In genomic region chr1:210912752-210913151, GRCh38 we compare ENCODE assay signal across 8 cellular contexts.
"Had no signal": no experiment of that assay in that cellular context is flagged by ENCODE, and none has a peak within 500 bp of the region (broad histone marks: within the 10 kb centered on the region; RNA-seq: fewer than 3 reads in every experiment).

No MANE protein-coding gene starts in this region.

- ATAC-seq: GM12878 had no signal

- FAIRE-seq: G401.6, GM12878, GM12891, GM12892, GM18507, GM19239 had no signal

- H3K4me3 ChIP-seq: GM12878 had no signal

- DNase-seq: GDM1, GF-D8 had no signal
